ENCODE assay signal across 8 cellular contexts in genomic region chr20:63957690-63958441, GRCh38. TPM values are rescaled to one million over a fixed set of nuclear protein-coding genes. Genes with fewer than 3 reads are reported as not detected.
A peak's percentile ranks its signal among the peaks of the same experiment; 100 is the strongest.
DNase-seq lines count a peak whose midpoint lies in the region; ATAC-seq, FAIRE-seq and TF ChIP-seq lines count a peak whose summit lies in the region.

No MANE protein-coding gene starts in this region.

- intact Hi-C loops in activated naive CD4-positive, alpha-beta T cell treated with anti-CD3 and anti-CD28 coated beads for 36 hours (cut with micrococcal nuclease), result loop anchor here (1.0 to 5.0 kb wide), 7 partner anchors 19 to 331 kb away; partner anchors contain the start of genes DNAJC5, GMEB2, RTEL1 and TPD52L2
- intact Hi-C loops in lower lobe of right lung (cut with DNase I), result no loop called here

- H3K4me3 Mint-ChIP-seq in CD8-positive, alpha-beta memory T cell, result peak overlapping the region in 4 of 7 donors; percentile 36 to 79 (median 43)
- peak overlapping the region; percentile 21 for H3K4me3 Mint-ChIP-seq in activated naive CD4-positive, alpha-beta T cell treated with anti-CD3 and anti-CD28 coated beads for 36 hours

- H3K4me1 Mint-ChIP-seq in CD8-positive, alpha-beta memory T cell, result peaks cover 22 to 37% (median 22%) of the 10 kb centered on the region in 3 donors
- peaks cover 36% of the 10 kb centered on the region for H3K4me1 Mint-ChIP-seq in activated naive CD4-positive, alpha-beta T cell treated with anti-CD3 and anti-CD28 coated beads for 36 hours (ENCODE audit: low read depth)

- CTCF ChIA-PET in CD8-positive, alpha-beta memory T cell (lab: Charles Lee), result interaction anchor here (1.0 kb wide), 1 partner anchor 16 kb away, joined by 3 read pairs; no protein-coding TSS in a partner anchor
- CTCF ChIA-PET in activated naive CD4-positive, alpha-beta T cell treated with anti-CD3 and anti-CD28 coated beads for 36 hours (lab: Charles Lee), result interaction anchor here (0.5 to 1.0 kb wide), 2 partner anchors 20 to 308 kb away, joined by 3 read pairs; no protein-coding TSS in a partner anchor

- peaks cover 33% of the 10 kb centered on the region for H3K79me2 ChIP-seq in Loucy (ENCODE audit: insufficient read depth, low read length)

- FAIRE-seq in urothelium cell line (lab: Jason Lieb, UNC), result no peak
- no peak for FAIRE-seq in RCC 7860 (lab: Jason Lieb, UNC)

- TF ChIP-seq CTCF in Loucy (conservative IDR thresholded peaks at IDR 0.05; ENCODE audit: low read length), result no peak
- no peak for TF ChIP-seq CTCF in lower lobe of right lung (IDR thresholded peaks at IDR 0.05)

- no peak overlapping the region for H2AFZ ChIP-seq in Loucy (ENCODE audit: low read length)

- ATAC-seq in lower lobe of right lung (no peak), GM21515 (IDR thresholded peaks at IDR 0.05; ENCODE audit: unreplicated experiment) (no peak)

- H3K9me3 Mint-ChIP-seq in CD8-positive, alpha-beta memory T cell, result no peaks in the 10 kb centered on the region
- no peaks in the 10 kb centered on the region for H3K9me3 Mint-ChIP-seq in activated naive CD4-positive, alpha-beta T cell treated with anti-CD3 and anti-CD28 coated beads for 36 hours

- H3K27ac Mint-ChIP-seq in CD8-positive, alpha-beta memory T cell, result peak overlapping the region in 3 of 8 donors; percentile 72 to 85 (median 80)
- peak overlapping the region; percentile 85 for H3K27ac Mint-ChIP-seq in activated naive CD4-positive, alpha-beta T cell treated with anti-CD3 and anti-CD28 coated beads for 36 hours

- no peak for DNase-seq in CD8-positive, alpha-beta memory T cell
- peak; percentile 49 for DNase-seq in activated naive CD4-positive, alpha-beta T cell treated with anti-CD3 and anti-CD28 coated beads for 36 hours
- DNase-seq in lower lobe of right lung (no peak), urothelium cell line (ENCODE audit: low spot score) (peak; percentile 25), RCC 7860 (ENCODE audit: low spot score) (no peak), RKO (ENCODE audit: low spot score) (no peak)

- H3K36me3 Mint-ChIP-seq in CD8-positive, alpha-beta memory T cell, result peaks cover 0 to 26% (median 0%) of the 10 kb centered on the region in 3 donors
- peaks cover 8% of the 10 kb centered on the region for H3K36me3 Mint-ChIP-seq in activated naive CD4-positive, alpha-beta T cell treated with anti-CD3 and anti-CD28 coated beads for 36 hours (ENCODE audit: low read depth)

- peaks cover 0 to under 1% of the 10 kb centered on the region in 2 donors for H3K27me3 Mint-ChIP-seq in CD8-positive, alpha-beta memory T cell
- no peaks in the 10 kb centered on the region for H3K27me3 Mint-ChIP-seq in activated naive CD4-positive, alpha-beta T cell treated with anti-CD3 and anti-CD28 coated beads for 36 hours (ENCODE audit: low read depth)

- peak overlapping the region; percentile 35 for H3K27ac ChIP-seq in CD8-positive, alpha-beta memory T cell (ENCODE audit: low read depth, low read length)
- no peak overlapping the region for H3K27ac ChIP-seq in lower lobe of right lung

- H3K36me3 ChIP-seq in CD8-positive, alpha-beta memory T cell (ENCODE audit: insufficient read depth, low read length), result no peaks in the 10 kb centered on the region
- H3K36me3 ChIP-seq in Loucy (ENCODE audit: insufficient read depth, low read length), result no peaks in the 10 kb centered on the region
- H3K36me3 ChIP-seq in lower lobe of right lung, result peaks cover 20% of the 10 kb centered on the region

- peak overlapping the region; percentile 82 for H3K4me2 ChIP-seq in Loucy (ENCODE audit: low read depth, low read length, poor library complexity, severe bottlenecking)

- H3K9ac ChIP-seq in Loucy (ENCODE audit: low read depth, low read length, poor library complexity, severe bottlenecking), result peak overlapping the region; percentile 70

- peaks cover 26% of the 10 kb centered on the region for H3K4me1 ChIP-seq in CD8-positive, alpha-beta memory T cell (ENCODE audit: insufficient read depth, low read length)
- H3K4me1 ChIP-seq in Loucy (ENCODE audit: insufficient read depth, low read length, poor library complexity, severe bottlenecking) (peaks cover 31% of the 10 kb centered on the region), lower lobe of right lung (peaks cover 39% of the 10 kb centered on the region)

- H3K9me2 ChIP-seq in Loucy (replicated peaks; ENCODE audit: low read depth, low read length), result no peaks in the 10 kb centered on the region

- no peaks in the 10 kb centered on the region for H3K27me3 ChIP-seq in CD8-positive, alpha-beta memory T cell (ENCODE audit: insufficient read depth, low read length, poor library complexity, severe bottlenecking)
- H3K27me3 ChIP-seq in Loucy (ENCODE audit: insufficient read depth, low read length, poor library complexity, severe bottlenecking) (no peaks in the 10 kb centered on the region), lower lobe of right lung (ENCODE audit: low read depth) (no peaks in the 10 kb centered on the region)

- peaks cover 23% of the 10 kb centered on the region for H4K20me1 ChIP-seq in Loucy (ENCODE audit: insufficient read depth, low read length, poor library complexity, severe bottlenecking)

- no peak overlapping the region for H3K4me3 ChIP-seq in CD8-positive, alpha-beta memory T cell (ENCODE audit: low read length)
- H3K4me3 ChIP-seq in Loucy (ENCODE audit: low read length, poor library complexity, severe bottlenecking) (peak overlapping the region; percentile 75), lower lobe of right lung (peak overlapping the region; percentile 86)

- H3F3A ChIP-seq in Loucy (ENCODE audit: low read depth), result no peaks in the 10 kb centered on the region

- no peaks in the 10 kb centered on the region for H3K9me3 ChIP-seq in CD8-positive, alpha-beta memory T cell (ENCODE audit: low read length)
- no peaks in the 10 kb centered on the region for H3K9me3 ChIP-seq in Loucy (ENCODE audit: insufficient read depth, low read depth, low read length)
- no peaks in the 10 kb centered on the region for H3K9me3 ChIP-seq in lower lobe of right lung

- POLR2A ChIA-PET in CD8-positive, alpha-beta memory T cell (lab: Charles Lee), result interaction anchor here (0.8 to 2.0 kb wide), 2 partner anchors 23 to 437 kb away, joined by 4 to 6 read pairs; partner anchors contain the start of genes PPDPF and PRPF6

RNA-seq across cellular contexts. Expression of gene UCKL1, which starts 1.6 kb away (rescaled TPM):
- total RNA-seq in CD8-positive, alpha-beta memory T cell, result 10 to 100 TPM; 35.7 to 36.2 TPM
- polyA plus RNA-seq in CD8-positive, alpha-beta memory T cell, result 34.5 TPM
- 10 to 100 TPM; 23.3 to 23.9 TPM for total RNA-seq in activated naive CD4-positive, alpha-beta T cell treated with anti-CD3 and anti-CD28 coated beads for 36 hours
- 31.5 TPM for total RNA-seq in lower lobe of right lung

RNA-seq across cellular contexts. Expression of gene ZNF512B, which starts 11.9 kb away (rescaled TPM):
- total RNA-seq in CD8-positive, alpha-beta memory T cell, result 10 to 100 TPM; 11.5 to 12.1 TPM
- polyA plus RNA-seq in CD8-positive, alpha-beta memory T cell, result 1.0 TPM
- 1 to 10 TPM; 7.9 to 8.3 TPM for total RNA-seq in activated naive CD4-positive, alpha-beta T cell treated with anti-CD3 and anti-CD28 coated beads for 36 hours
- total RNA-seq in lower lobe of right lung, result 13.7 TPM

RNA-seq across cellular contexts. Expression of gene SAMD10, which starts 21.6 kb away (rescaled TPM):
- total RNA-seq in CD8-positive, alpha-beta memory T cell, result 10 to 100 TPM; 19.3 to 24.5 TPM
- polyA plus RNA-seq in CD8-positive, alpha-beta memory T cell, result 15.6 TPM
- 10 to 100 TPM; 20.5 to 21.8 TPM for total RNA-seq in activated naive CD4-positive, alpha-beta T cell treated with anti-CD3 and anti-CD28 coated beads for 36 hours
- total RNA-seq in lower lobe of right lung, result 3.6 TPM

RNA-seq across cellular contexts. Expression of gene PRPF6, which starts 23.1 kb away (rescaled TPM):
- total RNA-seq in CD8-positive, alpha-beta memory T cell, result 10 to 100 TPM; 76.2 to 78.3 TPM
- polyA plus RNA-seq in CD8-positive, alpha-beta memory T cell, result 97.1 TPM
- total RNA-seq in activated naive CD4-positive, alpha-beta T cell treated with anti-CD3 and anti-CD28 coated beads for 36 hours, result 10 to 100 TPM; 39.4 to 40.2 TPM
- 57.2 TPM for total RNA-seq in lower lobe of right lung

Comparison
In these comparisons a context has a peak if more than half of its experiments do, and no peak if none do; other contexts are left out.
1. DNase-seq: peak in activated naive CD4-positive, alpha-beta T cell treated with anti-CD3 and anti-CD28 coated beads for 36 hours (single experiment) and urothelium cell line (single experiment); none in CD8-positive, alpha-beta memory T cell (0 of 5), lower lobe of right lung (single experiment), RCC 7860 (single experiment) and RKO (single experiment).